Comparison of ENCODE assay signal across 34 cellular contexts in the genomic region with DNA sequence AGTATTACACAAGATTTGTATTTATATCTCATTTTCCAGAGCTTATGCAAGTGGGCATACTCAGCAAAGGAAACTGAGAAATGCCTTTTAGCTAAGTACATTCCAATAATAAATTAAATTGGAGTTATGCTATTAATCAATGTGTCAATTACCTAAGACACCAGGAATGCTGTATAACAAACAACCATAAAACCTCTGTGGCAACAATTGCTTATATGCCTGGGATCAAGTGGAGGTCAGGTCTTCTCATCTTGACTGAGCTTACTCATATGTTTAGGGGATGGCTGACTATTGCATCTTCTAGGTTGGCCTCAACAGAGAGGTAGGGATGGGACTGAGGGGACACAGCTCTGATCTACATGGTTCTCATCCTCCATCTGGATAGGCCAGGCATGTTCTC. TPM values are rescaled to one million over a fixed set of nuclear protein-coding genes. Genes with fewer than 3 reads are reported as not detected.
DNase-seq lines count a peak whose midpoint lies in the region; ATAC-seq, FAIRE-seq and TF ChIP-seq lines count a peak whose summit lies in the region.
"Had no signal": no experiment of that assay in that cellular context is flagged by ENCODE, and none has a peak within 500 bp of the region (broad histone marks: within the 10 kb centered on the region; RNA-seq: fewer than 3 reads in every experiment).

No MANE protein-coding gene starts in this region.

- H3K4me3 Mint-ChIP-seq in glutamatergic neuron (ENCODE audit: unreplicated experiment) = no peak overlapping the region
- H3K4me3 Mint-ChIP-seq: activated CD8-positive, alpha-beta memory T cell treated with anti-CD3 and anti-CD28 coated beads, Interleukin-2, amount 10 ng/mL, durations not matched to agents 7 days and 5 days; activated naive CD4-positive, alpha-beta T cell treated with anti-CD3 and anti-CD28 coated beads, Interleukin-2, amount 10 ng/mL, durations not matched to agents 7 days and 5 days; GM23338; WTC11 had no signal

- peak; percentile 36 for FAIRE-seq in bronchial epithelial cell (lab: Jason Lieb, UNC)
- FAIRE-seq: GM12878, small intestine had no signal

- H3K4me3 ChIP-seq in AG09309 (ENCODE audit: control insufficient read depth, low read depth, low read length) (no peak overlapping the region), bronchial epithelial cell (ENCODE audit: low read depth, low read length) (no peak overlapping the region), foreskin fibroblast (ENCODE audit: low read depth in 1 of 2, low read length in 2 of 2) (no peak overlapping the region), heart right ventricle (no peak overlapping the region)
- H3K4me3 ChIP-seq: GM12878, GM23338, ovary, tibial nerve had no signal

- H3K36me3 Mint-ChIP-seq in glutamatergic neuron (ENCODE audit: unreplicated experiment) = peaks cover 3% of the 10 kb centered on the region
- H3K36me3 Mint-ChIP-seq: activated naive CD4-positive, alpha-beta T cell treated with anti-CD3 and anti-CD28 coated beads, Interleukin-2, amount 10 ng/mL, durations not matched to agents 7 days and 5 days had no signal

- H3K9me3 ChIP-seq in heart right ventricle = no peaks in the 10 kb centered on the region
- H3K9me3 ChIP-seq: ovary, tibial nerve had no signal

- TF ChIP-seq CTCF in AG09309 (IDR thresholded peaks at IDR 0.05; ENCODE audit: control insufficient read depth, insufficient read depth, low read depth, low read length, missing control alignments) = no peak
- TF ChIP-seq CTCF in bronchial epithelial cell (IDR thresholded peaks at IDR 0.05; ENCODE audit: insufficient read depth, low read length, severe bottlenecking) = no peak
- TF ChIP-seq CTCF in foreskin fibroblast (IDR thresholded peaks at IDR 0.05; ENCODE audit: low read depth, low read length) = no peak
- no peak for TF ChIP-seq CTCF in heart right ventricle (IDR thresholded peaks at IDR 0.05)
- TF ChIP-seq CTCF in glutamatergic neuron (IDR thresholded peaks at IDR 0.05; ENCODE audit: partially characterized antibody, unreplicated experiment) = no peak

- peaks cover 0 to 58% (median 16%) of the 10 kb centered on the region in 9 donors for H3K4me1 ChIP-seq in heart right ventricle

- H3K4me1 Mint-ChIP-seq in glutamatergic neuron (ENCODE audit: low read depth, unreplicated experiment) = peaks cover 9% of the 10 kb centered on the region

- no peak overlapping the region for H3K27ac ChIP-seq in heart right ventricle
- H3K27ac ChIP-seq: C4-2B, ovary, tibial nerve had no signal

- ATAC-seq in HG03159 (IDR thresholded peaks at IDR 0.05; ENCODE audit: unreplicated experiment) = no peak
- ATAC-seq in heart right ventricle = no peak
- ATAC-seq: activated CD8-positive, alpha-beta memory T cell treated with anti-CD3 and anti-CD28 coated beads, Interleukin-2, amount 10 ng/mL, durations not matched to agents 7 days and 5 days; GM12878; GM23338; WTC11 had no signal

- intact Hi-C loops in heart right ventricle (cut with DNase I) = loop anchor here in 4 of 10 donors (2.0 to 10.0 kb wide), 6 partner anchors 81 to 233 kb away; a partner anchor contains a TSS

- H3K27ac Mint-ChIP-seq in glutamatergic neuron (ENCODE audit: unreplicated experiment) = no peak overlapping the region
- H3K27ac Mint-ChIP-seq: activated CD8-positive, alpha-beta memory T cell treated with anti-CD3 and anti-CD28 coated beads, Interleukin-2, amount 10 ng/mL, durations not matched to agents 7 days and 5 days; activated naive CD4-positive, alpha-beta T cell treated with anti-CD3 and anti-CD28 coated beads, Interleukin-2, amount 10 ng/mL, durations not matched to agents 7 days and 5 days; GM23338; WTC11 had no signal

- H3K27me3 Mint-ChIP-seq in glutamatergic neuron (ENCODE audit: unreplicated experiment) = peaks cover 1% of the 10 kb centered on the region
- H3K27me3 Mint-ChIP-seq: activated CD8-positive, alpha-beta memory T cell treated with anti-CD3 and anti-CD28 coated beads, Interleukin-2, amount 10 ng/mL, durations not matched to agents 7 days and 5 days had no signal

- H3K36me3 ChIP-seq in bronchial epithelial cell (ENCODE audit: control insufficient read depth, insufficient read depth, low read length) (no peaks in the 10 kb centered on the region), heart right ventricle (no peaks in the 10 kb centered on the region)
- H3K36me3 ChIP-seq: ovary, tibial nerve had no signal

- H3K9me3 Mint-ChIP-seq in glutamatergic neuron (ENCODE audit: unreplicated experiment) = peaks cover 4% of the 10 kb centered on the region
- H3K9me3 Mint-ChIP-seq: activated naive CD4-positive, alpha-beta T cell treated with anti-CD3 and anti-CD28 coated beads, Interleukin-2, amount 10 ng/mL, durations not matched to agents 7 days and 5 days had no signal

- DNase-seq in AG09309 (ENCODE audit: low read depth) = peak; percentile 16
- DNase-seq in HCEC 1CT = peak; percentile 60
- no peak for DNase-seq in bronchial epithelial cell (ENCODE audit: low read depth)
- peak; percentile 30 to 47 for DNase-seq in foreskin fibroblast
- no peak for DNase-seq in midbrain (lab: John Stamatoyannopoulos, UW)
- DNase-seq in heart right ventricle = no peak
- no peak for DNase-seq in glutamatergic neuron
- DNase-seq: ACHN; activated CD4-positive, alpha-beta T cell treated with anti-CD3 and anti-CD28 coated beads, Interleukin-2, amount 50 U/mL, for 1 hour; activated CD8-positive, alpha-beta memory T cell treated with anti-CD3 and anti-CD28 coated beads, Interleukin-2, amount 10 ng/mL, durations not matched to agents 7 days and 5 days; activated naive CD4-positive, alpha-beta T cell treated with anti-CD3 and anti-CD28 coated beads, Interleukin-2, amount 10 ng/mL, durations not matched to agents 7 days and 5 days; Calu3; caudate nucleus; cortex of kidney; DND-41; head of caudate nucleus; NCI-H1092 treated with DMSO at 0.1 percent for 48 hours; NCI-H1930; NCI-H524 treated with DMSO at 0.1 percent for 48 hours; ovary; retina; Right ventricle myocardium superior; small intestine; stimulated activated CD4-positive, alpha-beta T cell treated with anti-CD3 and anti-CD28 coated beads, Interleukin-1b, Interleukin-23, amount 100 ng/mL, for 48 hours; stimulated activated CD8-positive, alpha-beta memory T cell treated with anti-CD3 and anti-CD28 coated beads, Interleukin-4, amount 100 ng/mL, for 48 hours; T-helper 9 cell had no signal

- H3K27me3 ChIP-seq in bronchial epithelial cell (ENCODE audit: control insufficient read depth, insufficient read depth, low read length) (no peaks in the 10 kb centered on the region), heart right ventricle (peaks cover 0 to 6% (median 0%) of the 10 kb centered on the region in 7 donors)
- H3K27me3 ChIP-seq: ovary, tibial nerve had no signal

RNA-seq across cellular contexts. Expression of a gene that starts 30.7 kb away (rescaled TPM):
- total RNA-seq in bronchial epithelial cell = 0.26 TPM in 1 of 2 replicates, not detected in the other
- total RNA-seq in heart right ventricle = not detected
- not detected for polyA plus RNA-seq in heart right ventricle
- total RNA-seq in glutamatergic neuron (ENCODE audit: unreplicated experiment) = not detected
- total RNA-seq: activated CD8-positive, alpha-beta memory T cell treated with anti-CD3 and anti-CD28 coated beads, Interleukin-2, amount 10 ng/mL, durations not matched to agents 7 days and 5 days; Calu3; GM23338; lung microvascular endothelial cell; ovary; Right ventricle myocardium superior; tibial nerve; WTC11 had no signal
- polyA plus RNA-seq: GM12878, GM23338, neural cell, ovary, small intestine had no signal

Comparison
In these comparisons a context has a peak if more than half of its experiments do, and no peak if none do; other contexts are left out.
1. DNase-seq: peak in AG09309 (single experiment), HCEC 1CT (single experiment) and foreskin fibroblast (2 of 2); none in bronchial epithelial cell (single experiment), midbrain (single experiment), heart right ventricle (0 of 2) and glutamatergic neuron (single experiment).